10 cellular contexts compared by ENCODE assay signal in the genomic region with DNA sequence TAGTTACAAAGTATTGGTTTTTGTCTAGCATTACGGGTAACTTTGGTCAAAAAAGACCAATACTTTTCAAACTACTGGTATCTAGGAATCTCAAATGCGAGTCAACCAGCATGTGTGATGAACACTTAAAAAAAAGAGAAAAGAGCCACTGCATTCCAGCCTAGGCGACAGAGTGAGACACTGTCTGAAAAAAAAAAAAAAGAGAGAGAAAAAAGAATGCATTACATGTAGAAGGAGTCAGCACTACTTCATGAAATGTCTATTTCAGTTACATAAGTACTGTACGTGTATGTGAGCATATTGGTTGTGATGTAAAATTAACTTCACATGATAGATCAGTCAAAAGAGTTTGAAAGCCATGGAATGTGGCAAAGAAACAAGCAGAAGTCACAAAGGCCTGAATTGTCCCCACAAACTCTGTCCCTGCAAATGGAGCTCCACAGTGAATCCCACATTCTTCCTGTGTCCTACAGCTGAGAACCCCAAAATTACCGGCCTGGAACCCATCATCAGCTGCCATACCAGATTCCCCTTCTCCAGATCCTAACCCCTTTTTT. TPM values are rescaled to one million over a fixed set of nuclear protein-coding genes. Genes with fewer than 3 reads are reported as not detected.
DNase-seq lines count a peak whose midpoint lies in the region; ATAC-seq, FAIRE-seq and TF ChIP-seq lines count a peak whose summit lies in the region.
"Had no signal": no experiment of that assay in that cellular context is flagged by ENCODE, and none has a peak within 500 bp of the region (broad histone marks: within the 10 kb centered on the region; RNA-seq: fewer than 3 reads in every experiment).

No MANE protein-coding gene starts in this region.

- H3K79me2 ChIP-seq in GM12878 (ENCODE audit: control insufficient read depth, insufficient read depth, low read length) = peaks cover 23% of the 10 kb centered on the region

- no peaks in the 10 kb centered on the region for H3K36me3 ChIP-seq in heart left ventricle
- H3K36me3 ChIP-seq in GM12878 (ENCODE audit: control insufficient read depth in 2 of 2, insufficient read depth in 2 of 2, low read length in 1 of 2) = no peaks in the 10 kb centered on the region
- no peaks in the 10 kb centered on the region for H3K36me3 ChIP-seq in upper lobe of left lung

- FAIRE-seq in GM12878 (lab: Jason Lieb, UNC) = no peak
- FAIRE-seq: G401.6 had no signal

- peaks cover 45% of the 10 kb centered on the region for H3K4me1 Mint-ChIP-seq in memory B cell

- peak overlapping the region; percentile 72 for H3K4me2 ChIP-seq in GM12878 (ENCODE audit: control insufficient read depth, insufficient read depth)

- H3K4me1 ChIP-seq in heart left ventricle (peaks cover 0 to 62% (median 27%) of the 10 kb centered on the region in 12 donors), GM12878 (ENCODE audit: control insufficient read depth, insufficient read depth, low read length) (peaks cover 4% of the 10 kb centered on the region; the same call in 1 of the 2 replicates), upper lobe of left lung (peaks cover 27 to 41% (median 33%) of the 10 kb centered on the region in 4 donors)

- H3K9ac ChIP-seq in GM12878 (ENCODE audit: control insufficient read depth, insufficient read depth, low read length) = peak overlapping the region; percentile 63

- 60 to 71% (median 64%) methylated on average over 5 of the region's 5 CpGs for WGBS in heart left ventricle, 4 donors
- WGBS in GM12878 (ENCODE audit: insufficient coverage, insufficient replicate concordance, low lambda C conversion rate, missing lambda C conversion rate) = 90% methylated on average over 5 of the region's 5 CpGs
- WGBS in upper lobe of left lung, 2 donors = 62 to 65% methylated on average over 5 of the region's 5 CpGs

- peak overlapping the region in 10 of 12 donors; percentile 65 to 98 (median 86) for H3K4me3 ChIP-seq in heart left ventricle
- peak overlapping the region; percentile 97 for H3K4me3 ChIP-seq in GM12878
- H3K4me3 ChIP-seq in upper lobe of left lung = peak overlapping the region in 3 of 4 donors; percentile 85 to 97 (median 96)

- H2AFZ ChIP-seq in GM12878 (ENCODE audit: control insufficient read depth, low read depth, low read length) = no peak overlapping the region

- SMC1A ChIA-PET in GM12878 (lab: Charles Lee; ENCODE audit: uncharacterized antibody, unreplicated experiment) = interaction anchor here (1.0 to 2.2 kb wide), 7 partner anchors 11 to 54 kb away, joined by 3 to 9 read pairs (median 3); no protein-coding TSS in a partner anchor

- CTCF ChIA-PET in GM12878 (lab: Yijun Ruan, JAX) = interaction anchor here (0.6 to 4.2 kb wide), 8 partner anchors 10 to 91 kb away, joined by 3 to 36 read pairs (median 5); a partner anchor contains a TSS

- H3K27ac Mint-ChIP-seq in memory B cell = peak overlapping the region; percentile 89

- TF ChIP-seq CTCF in heart left ventricle (IDR thresholded peaks at IDR 0.05) = no peak
- no peak for TF ChIP-seq CTCF in GM12878 (IDR thresholded peaks at IDR 0.05 in 2 of 3, conservative IDR thresholded peaks at IDR 0.05 in 1 of 3; ENCODE audit: control insufficient read depth in 2 of 3, extremely low read depth in 1 of 3, insufficient read depth in 1 of 3, low read depth in 3 of 3, low read length in 3 of 3)
- TF ChIP-seq CTCF in upper lobe of left lung (IDR thresholded peaks at IDR 0.05) = no peak

- TF ChIP-seq RAD21 in GM12878 (IDR thresholded peaks at IDR 0.05; ENCODE audit: insufficient read depth, low read depth, low read length) = no peak

- no peaks in the 10 kb centered on the region for H3K27me3 Mint-ChIP-seq in memory B cell

- BruUV-seq in GM12878 (replicated peaks; lab: Mats Ljungman, UMichigan) = TSS peak; percentile 58

- in situ Hi-C loops in GM12878 (cut with MboI) = no loop called here

- H4K20me1 ChIP-seq in GM12878 (ENCODE audit: control insufficient read depth, insufficient read depth) = no peaks in the 10 kb centered on the region

- peak overlapping the region in 8 of 12 donors; percentile 9 to 90 (median 86) for H3K27ac ChIP-seq in heart left ventricle
- no peak overlapping the region for H3K27ac ChIP-seq in GM12878 (ENCODE audit: control insufficient read depth, insufficient read depth)
- H3K27ac ChIP-seq in upper lobe of left lung = peak overlapping the region; percentile 81 to 95 (median 89)

- no peaks in the 10 kb centered on the region for H3K9me3 Mint-ChIP-seq in memory B cell

- no peak for ATAC-seq in heart left ventricle
- no peak for ATAC-seq in Right ventricle myocardium superior (ENCODE audit: poor library complexity)
- no peak for ATAC-seq in GM12878
- no peak for ATAC-seq in memory B cell (ENCODE audit: low read depth)
- no peak for ATAC-seq in upper lobe of left lung (ENCODE audit: low FRiP score in 2 of 2)
- no peak for ATAC-seq in GM19397 (IDR thresholded peaks at IDR 0.05; ENCODE audit: unreplicated experiment)

- TF ChIP-seq POLR2A in heart left ventricle (IDR thresholded peaks at IDR 0.05) = no peak
- TF ChIP-seq POLR2A in GM12878 (IDR thresholded peaks at IDR 0.05; ENCODE audit: low read depth, low read length) = no peak
- TF ChIP-seq POLR2A in upper lobe of left lung (IDR thresholded peaks at IDR 0.05) = no peak

- DNase-seq in heart left ventricle = no peak
- no peak for DNase-seq in Right ventricle myocardium superior
- no peak for DNase-seq in GM12878 (ENCODE audit: low read depth, low spot score)
- DNase-seq in memory B cell (ENCODE audit: low spot score in 2 of 2) = no peak
- DNase-seq in upper lobe of left lung = no peak
- no peak for DNase-seq in NCI-H748 (lab: John Stamatoyannopoulos, UW; ENCODE audit: unreplicated experiment)
- no peak for DNase-seq in UCSD-AML1 (lab: John Stamatoyannopoulos, UW; ENCODE audit: unreplicated experiment)

- TF ChIP-seq EP300 in GM12878 (IDR thresholded peaks at IDR 0.05; ENCODE audit: borderline replicate concordance in 1 of 2, control insufficient read depth in 1 of 2, low read depth in 2 of 2, low read length in 2 of 2) = no peak
- TF ChIP-seq EP300 in upper lobe of left lung (IDR thresholded peaks at IDR 0.05) = no peak

- no peaks in the 10 kb centered on the region for H3K27me3 ChIP-seq in heart left ventricle
- H3K27me3 ChIP-seq in GM12878 (replicated peaks in 1 of 2; ENCODE audit: control insufficient read depth in 2 of 2, insufficient read depth in 2 of 2, low read length in 1 of 2) = peaks cover 0 to 2% of the 10 kb centered on the region in 2 experiments; a peak in 1 of 4 replicates
- no peaks in the 10 kb centered on the region for H3K27me3 ChIP-seq in upper lobe of left lung

- intact Hi-C loops in heart left ventricle (cut with DNase I) = loop anchor here in 1 of 10 donors (5.0 kb wide), 1 partner anchor 48 kb away; no protein-coding TSS in a partner anchor
- intact Hi-C loops in Right ventricle myocardium superior (cut with DNase I) = no loop called here
- intact Hi-C loops in GM12878 (cut with micrococcal nuclease; ENCODE audit: unreplicated experiment) = loop anchor here (2.0 kb wide), 1 partner anchor 38 kb away; a partner anchor contains a TSS

- RAD21 ChIA-PET in GM12878 (lab: Charles Lee; ENCODE audit: unreplicated experiment) = interaction anchor here (1.0 to 3.7 kb wide), 4 partner anchors 10 to 52 kb away, joined by 4 to 16 read pairs (median 4); no protein-coding TSS in a partner anchor

- POLR2A ChIA-PET in GM12878 (lab: Charles Lee) = interaction anchor here (0.5 to 0.8 kb wide), 5 partner anchors 17 to 685 kb away, joined by 3 to 8 read pairs (median 4); a partner anchor contains a TSS

- H3K4me3 Mint-ChIP-seq in memory B cell = peak overlapping the region; percentile 74

- H3K9me3 ChIP-seq in heart left ventricle = no peaks in the 10 kb centered on the region
- H3K9me3 ChIP-seq in GM12878 (replicated peaks; ENCODE audit: control insufficient read depth, insufficient read depth, low read length) = no peaks in the 10 kb centered on the region
- no peaks in the 10 kb centered on the region for H3K9me3 ChIP-seq in upper lobe of left lung

- peaks cover 2% of the 10 kb centered on the region for H3K36me3 Mint-ChIP-seq in memory B cell

RNA-seq across cellular contexts. Expression of a gene that starts 1.6 kb away (rescaled TPM):
- total RNA-seq in heart left ventricle (10 to 100 TPM in 3 of 9 donors, 1 to 10 TPM in 6; 6.7 to 15.3 (median 8.8) TPM), Right ventricle myocardium superior (8.6 TPM), GM12878 (2014; rRNA removed) (28.0 and 33.8 TPM in 2 replicates), GM12878 (2014; rRNA removed; fragmentation: Illumina TruSeq; extraction: Trizol) (29.7 and 30.6 TPM in 2 replicates), GM12878 (2021) (33.3 and 35.9 TPM in 2 replicates), upper lobe of left lung (10 to 100 TPM; 17.5 to 36.0 (median 29.1) TPM)
- polyA plus RNA-seq in heart left ventricle (1 to 10 TPM; 3.5 to 5.8 TPM), GM12878 (2011; rRNA removed) (47.0 and 57.7 TPM in 2 replicates), GM12878 (2014; fragmentation: Illumina TruSeq; extraction: Trizol) (32.2 and 40.7 TPM in 2 replicates), GM12878 (2014; fragmentation: Nextera tagmentation; extraction: Ambion mirVana) (1 to 10 TPM; 3.5 to 7.9 TPM), GM12878 (2014; rRNA removed) (20.2 and 25.3 TPM in 2 replicates), GM12878 (2016; fragmentation: Nextera tagmentation; extraction: Ambion mirVana) (1 to 10 TPM; 2.7 to 3.0 TPM)
- 101 and 106 TPM in 2 replicates for total RNA-seq in GM12878 (2013; cell fraction: nucleolus; rRNA removed)
- polyA plus RNA-seq in GM12878 (2011; ENCODE audit: low read depth) = 18.6 TPM
- polyA plus RNA-seq in GM12878 (2011; cell fraction: cytosol; rRNA removed) = 27.5 and 33.5 TPM in 2 replicates
- polyA plus RNA-seq in GM12878 (2011; cell fraction: nucleus; rRNA removed) = 81.6 and 84.6 TPM in 2 replicates
- polyA plus RNA-seq in GM12878 (2012) = 22.8 and 29.9 TPM in 2 replicates
- polyA minus RNA-seq in GM12878 (2011; rRNA and poly(A)+ RNA removed) = 65.6 and 73.2 TPM in 2 replicates
- polyA minus RNA-seq in GM12878 (2011; cell fraction: cytosol; rRNA and poly(A)+ RNA removed) = 18.3 and 19.3 TPM in 2 replicates
- 36.0 and 36.5 TPM in 2 replicates for polyA minus RNA-seq in GM12878 (2011; cell fraction: nucleus; rRNA and poly(A)+ RNA removed)

RNA-seq across cellular contexts. Expression of a gene that starts 7.8 kb away (rescaled TPM):
- under 1 TPM in 1 of 9 donors, not detected in 8; 0.08 TPM for total RNA-seq in heart left ventricle
- polyA plus RNA-seq in heart left ventricle = not detected
- total RNA-seq in Right ventricle myocardium superior = not detected
- total RNA-seq in GM12878 (2013; cell fraction: nucleolus; rRNA removed) = 0.71 TPM in 1 of 2 replicates, not detected in the other
- total RNA-seq in GM12878 (2014; rRNA removed) = not detected in 2 replicates
- total RNA-seq in GM12878 (2014; rRNA removed; fragmentation: Illumina TruSeq; extraction: Trizol) = not detected in 2 replicates
- 0.24 TPM in 1 of 2 replicates, not detected in the other for total RNA-seq in GM12878 (2021)
- not detected for polyA plus RNA-seq in GM12878 (2011; ENCODE audit: low read depth)
- 0.03 and 0.12 TPM in 2 replicates for polyA plus RNA-seq in GM12878 (2011; rRNA removed)
- polyA plus RNA-seq in GM12878 (2011; cell fraction: cytosol; rRNA removed) = not detected in 2 replicates
- 0.09 TPM in 1 of 2 replicates, not detected in the other for polyA plus RNA-seq in GM12878 (2011; cell fraction: nucleus; rRNA removed)
- 0.04 and 0.07 TPM in 2 replicates for polyA plus RNA-seq in GM12878 (2012)
- polyA plus RNA-seq in GM12878 (2014; fragmentation: Illumina TruSeq; extraction: Trizol) = 0.03 TPM in 1 of 2 replicates, not detected in the other
- polyA plus RNA-seq in GM12878 (2014; fragmentation: Nextera tagmentation; extraction: Ambion mirVana) = under 1 TPM in 1 of 2 experiments, not detected in 1; 0.02 TPM
- polyA plus RNA-seq in GM12878 (2014; rRNA removed) = not detected in 2 replicates
- not detected for polyA plus RNA-seq in GM12878 (2016; fragmentation: Nextera tagmentation; extraction: Ambion mirVana)
- not detected in 2 replicates for polyA minus RNA-seq in GM12878 (2011; rRNA and poly(A)+ RNA removed)
- polyA minus RNA-seq in GM12878 (2011; cell fraction: cytosol; rRNA and poly(A)+ RNA removed) = not detected in 2 replicates
- not detected in 2 replicates for polyA minus RNA-seq in GM12878 (2011; cell fraction: nucleus; rRNA and poly(A)+ RNA removed)
- total RNA-seq in upper lobe of left lung = under 1 TPM in 1 of 6 donors, not detected in 5; 0.78 TPM
- total RNA-seq: posterior vena cava had no signal

RNA-seq across cellular contexts. Expression of a gene that starts 37.8 kb away (rescaled TPM):
- total RNA-seq in heart left ventricle (100 to 1,000 TPM in 6 of 9 donors, 10 to 100 TPM in 3; 95.5 to 120 (median 104) TPM), Right ventricle myocardium superior (116 TPM), GM12878 (2014; rRNA removed) (214 and 257 TPM in 2 replicates), GM12878 (2014; rRNA removed; fragmentation: Illumina TruSeq; extraction: Trizol) (363 and 370 TPM in 2 replicates), GM12878 (2021) (186 and 191 TPM in 2 replicates), upper lobe of left lung (100 to 1,000 TPM in 1 of 6 donors, 10 to 100 TPM in 5; 30.2 to 114 (median 66.8) TPM)
- polyA plus RNA-seq in heart left ventricle (100 to 1,000 TPM; 252 to 268 TPM), GM12878 (2011; rRNA removed) (197 and 267 TPM in 2 replicates), GM12878 (2014; fragmentation: Illumina TruSeq; extraction: Trizol) (467 and 621 TPM in 2 replicates), GM12878 (2014; fragmentation: Nextera tagmentation; extraction: Ambion mirVana) (100 to 1,000 TPM; 802 to 998 TPM), GM12878 (2014; rRNA removed) (286 and 329 TPM in 2 replicates), GM12878 (2016; fragmentation: Nextera tagmentation; extraction: Ambion mirVana) (100 to 1,000 TPM; 638 to 646 TPM)
- total RNA-seq in GM12878 (2013; cell fraction: nucleolus; rRNA removed) = 285 and 310 TPM in 2 replicates
- polyA plus RNA-seq in GM12878 (2011; ENCODE audit: low read depth) = 257 TPM
- polyA plus RNA-seq in GM12878 (2011; cell fraction: cytosol; rRNA removed) = 84.4 and 93.4 TPM in 2 replicates
- 92.0 and 102 TPM in 2 replicates for polyA plus RNA-seq in GM12878 (2011; cell fraction: nucleus; rRNA removed)
- 219 and 234 TPM in 2 replicates for polyA plus RNA-seq in GM12878 (2012)
- 51.5 and 76.1 TPM in 2 replicates for polyA minus RNA-seq in GM12878 (2011; rRNA and poly(A)+ RNA removed)
- 27.3 and 30.9 TPM in 2 replicates for polyA minus RNA-seq in GM12878 (2011; cell fraction: cytosol; rRNA and poly(A)+ RNA removed)
- 65.2 and 94.9 TPM in 2 replicates for polyA minus RNA-seq in GM12878 (2011; cell fraction: nucleus; rRNA and poly(A)+ RNA removed)
